ENCODE assay signal across 11 cellular contexts in genomic region chr7:41731486-41732278, GRCh38. TPM values are rescaled to one million over a fixed set of nuclear protein-coding genes. Genes with fewer than 3 reads are reported as not detected.
DNase-seq lines count a peak whose midpoint lies in the region; ATAC-seq and TF ChIP-seq lines count a peak whose summit lies in the region.
"Had no signal": no experiment of that assay in that cellular context is flagged by ENCODE, and none has a peak within 500 bp of the region (broad histone marks: within the 10 kb centered on the region; RNA-seq: fewer than 3 reads in every experiment).

No MANE protein-coding gene starts in this region.

- H3K27me3 Mint-ChIP-seq in endodermal cell (ENCODE audit: insufficient read depth), result no peaks in the 10 kb centered on the region

- no peaks in the 10 kb centered on the region for H3K36me3 Mint-ChIP-seq in endodermal cell (ENCODE audit: low read depth)
- H3K36me3 Mint-ChIP-seq: T-cell had no signal

- peak overlapping the region; percentile 50 for H3K27ac ChIP-seq in neutrophil
- H3K27ac ChIP-seq in right atrium auricular region, result no peak overlapping the region
- H3K27ac ChIP-seq in endodermal cell (ENCODE audit: low read depth, low read length), result no peak overlapping the region

- no peaks in the 10 kb centered on the region for H3K36me3 ChIP-seq in neutrophil
- no peaks in the 10 kb centered on the region for H3K36me3 ChIP-seq in right atrium auricular region
- no peaks in the 10 kb centered on the region for H3K36me3 ChIP-seq in endodermal cell (ENCODE audit: control insufficient read depth, insufficient read depth, low read length)

- H3K4me1 ChIP-seq in neutrophil (ENCODE audit: control insufficient read depth in 1 of 2, insufficient read depth in 1 of 2, low read depth in 1 of 2, low read length in 1 of 2), result peaks cover 35 to 37% of the 10 kb centered on the region in 2 experiments
- H3K4me1 ChIP-seq in right atrium auricular region, result no peaks in the 10 kb centered on the region
- no peaks in the 10 kb centered on the region for H3K4me1 ChIP-seq in endodermal cell (ENCODE audit: control insufficient read depth, insufficient read depth, low read length)

- WGBS in endodermal cell (ENCODE audit: insufficient coverage in 1 of 2, insufficient read length in 1 of 2), 2 experiments, result 86 to 91% methylated on average over 4 to 6 of the region's 6 CpGs

- H3K27me3 ChIP-seq in neutrophil (no peaks in the 10 kb centered on the region), right atrium auricular region (no peaks in the 10 kb centered on the region), endodermal cell (ENCODE audit: control insufficient read depth, insufficient read depth, low read length, poor library complexity, severe bottlenecking) (no peaks in the 10 kb centered on the region)

- no peaks in the 10 kb centered on the region for H3K9me3 Mint-ChIP-seq in endodermal cell
- H3K9me3 Mint-ChIP-seq: T-cell had no signal

- TF ChIP-seq CTCF in neutrophil (IDR thresholded peaks at IDR 0.05) (no peak), right atrium auricular region (IDR thresholded peaks at IDR 0.05) (no peak), endodermal cell (conservative IDR thresholded peaks at IDR 0.05) (no peak)

- peaks cover 4% of the 10 kb centered on the region for H3K4me1 Mint-ChIP-seq in endodermal cell

- H3K9me3 ChIP-seq in neutrophil (no peaks in the 10 kb centered on the region), right atrium auricular region (peaks cover 0 to 4% of the 10 kb centered on the region in 2 donors), endodermal cell (ENCODE audit: control insufficient read depth, low read length) (no peaks in the 10 kb centered on the region)

- H3K4me3 ChIP-seq in neutrophil (ENCODE audit: low read depth in 1 of 2, low read length in 1 of 2), result peak overlapping the region in 1 of 2 experiments; percentile 20
- no peak overlapping the region for H3K4me3 ChIP-seq in right atrium auricular region
- H3K4me3 ChIP-seq in endodermal cell (ENCODE audit: low read length), result no peak overlapping the region

- no peak overlapping the region for H3K27ac Mint-ChIP-seq in endodermal cell
- H3K27ac Mint-ChIP-seq: T-cell had no signal

- peak; percentile 99 for ATAC-seq in GM18909 (IDR thresholded peaks at IDR 0.05; ENCODE audit: poor library complexity, unreplicated experiment)
- ATAC-seq in HG02610 (IDR thresholded peaks at IDR 0.05; ENCODE audit: unreplicated experiment), result peak; percentile 97
- ATAC-seq in HG03565 (IDR thresholded peaks at IDR 0.05; ENCODE audit: unreplicated experiment), result peak; percentile 98
- ATAC-seq: T-cell had no signal

- H3K9ac ChIP-seq in endodermal cell (ENCODE audit: extremely low read depth, low read length, poor library complexity, severe bottlenecking), result no peak overlapping the region

- H3K4me3 Mint-ChIP-seq in endodermal cell, result no peak overlapping the region
- H3K4me3 Mint-ChIP-seq: T-cell had no signal

- DNase-seq in central memory CD4-positive, alpha-beta T cell, result no peak
- DNase-seq in right atrium auricular region (ENCODE audit: low spot score) (no peak), endodermal cell (no peak), DMS53 (lab: John Stamatoyannopoulos, UW) (no peak)
- DNase-seq: activated naive CD4-positive, alpha-beta T cell; mammary epithelial cell had no signal

RNA-seq across cellular contexts. Expression of gene INHBA, which starts 28.8 kb away (rescaled TPM):
- total RNA-seq in right atrium auricular region (10 to 100 TPM in 1 of 2 donors, 1 to 10 TPM in 1; 4.0 to 22.2 TPM), endodermal cell (not detected)
- 0.61 TPM for polyA plus RNA-seq in endodermal cell (2013, experiment 1 of 2)
- polyA plus RNA-seq in endodermal cell (2013, experiment 2 of 2), result 0.70 TPM

Comparison
In these comparisons a context has a peak if more than half of its experiments do, and no peak if none do; other contexts are left out.
1. RNA of gene INHBA, which starts 28.8 kb away (total RNA-seq): 4.0 to 22.2 TPM in right atrium auricular region; not detected in endodermal cell; every median in the first group is over 4 times any median in the second.
2. Peak in every context shown above with its lines, with median percentiles within 50 percentile points of each other: ATAC-seq.